Comparison of ENCODE assay signal across 1 cellular context in the genomic region with DNA sequence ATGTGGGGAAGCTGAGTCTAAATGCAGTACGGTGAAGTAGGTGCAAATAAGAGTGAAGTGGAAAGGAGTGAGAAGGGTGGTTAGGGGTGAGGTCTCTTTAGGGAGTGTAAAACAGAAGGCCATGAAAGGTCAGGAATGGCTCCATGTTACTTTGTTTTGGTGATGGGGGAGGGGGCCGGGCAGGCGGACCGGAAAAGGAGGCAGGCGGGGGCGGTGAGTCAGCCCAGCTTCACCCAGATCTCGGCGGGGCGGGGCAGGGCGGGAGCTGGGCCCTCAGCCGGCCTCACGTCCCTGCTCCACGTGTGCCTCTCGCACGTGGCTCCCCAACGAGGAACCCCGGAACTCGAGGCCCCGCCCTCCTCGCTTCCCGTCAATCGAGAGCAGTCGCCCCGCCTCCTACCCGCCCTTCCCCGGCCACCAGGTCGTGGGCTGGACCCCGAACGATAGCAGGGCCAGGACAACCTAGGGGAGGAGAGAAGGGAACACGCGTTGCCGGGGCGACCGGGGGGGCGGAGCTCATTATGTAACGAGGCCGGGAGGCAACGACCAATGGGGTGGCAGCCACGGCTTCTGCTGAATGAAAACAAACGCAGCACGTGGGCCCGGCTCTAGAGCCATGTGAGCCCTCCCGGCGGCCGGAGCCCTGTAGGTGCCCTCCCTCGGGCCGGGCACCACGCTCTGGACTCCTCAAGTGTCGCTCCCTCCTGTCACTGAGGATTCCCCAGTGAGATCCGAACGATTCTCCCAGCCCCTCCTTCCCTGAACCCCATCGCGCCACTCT.
A peak's percentile ranks its signal among the peaks of the same experiment; 100 is the strongest.
TF ChIP-seq lines count a peak whose summit lies in the region.

No MANE protein-coding gene starts in this region.

TF ChIP-seq in WTC11, 78 proteins besides CTCF, POLR2A, EP300 and RAD21 (continued from another document):
- TF ChIP-seq, protein P1, sequence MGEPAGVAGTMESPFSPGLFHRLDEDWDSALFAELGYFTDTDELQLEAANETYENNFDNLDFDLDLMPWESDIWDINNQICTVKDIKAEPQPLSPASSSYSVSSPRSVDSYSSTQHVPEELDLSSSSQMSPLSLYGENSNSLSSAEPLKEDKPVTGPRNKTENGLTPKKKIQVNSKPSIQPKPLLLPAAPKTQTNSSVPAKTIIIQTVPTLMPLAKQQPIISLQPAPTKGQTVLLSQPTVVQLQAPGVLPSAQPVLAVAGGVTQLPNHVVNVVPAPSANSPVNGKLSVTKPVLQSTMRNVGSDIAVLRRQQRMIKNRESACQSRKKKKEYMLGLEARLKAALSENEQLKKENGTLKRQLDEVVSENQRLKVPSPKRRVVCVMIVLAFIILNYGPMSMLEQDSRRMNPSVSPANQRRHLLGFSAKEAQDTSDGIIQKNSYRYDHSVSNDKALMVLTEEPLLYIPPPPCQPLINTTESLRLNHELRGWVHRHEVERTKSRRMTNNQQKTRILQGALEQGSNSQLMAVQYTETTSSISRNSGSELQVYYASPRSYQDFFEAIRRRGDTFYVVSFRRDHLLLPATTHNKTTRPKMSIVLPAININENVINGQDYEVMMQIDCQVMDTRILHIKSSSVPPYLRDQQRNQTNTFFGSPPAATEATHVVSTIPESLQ (CRISPR knock-in tag; IDR thresholded peaks at IDR 0.05) = peak; percentile 15; the same call in 1 of the 2 replicates
- TF ChIP-seq, protein P2, sequence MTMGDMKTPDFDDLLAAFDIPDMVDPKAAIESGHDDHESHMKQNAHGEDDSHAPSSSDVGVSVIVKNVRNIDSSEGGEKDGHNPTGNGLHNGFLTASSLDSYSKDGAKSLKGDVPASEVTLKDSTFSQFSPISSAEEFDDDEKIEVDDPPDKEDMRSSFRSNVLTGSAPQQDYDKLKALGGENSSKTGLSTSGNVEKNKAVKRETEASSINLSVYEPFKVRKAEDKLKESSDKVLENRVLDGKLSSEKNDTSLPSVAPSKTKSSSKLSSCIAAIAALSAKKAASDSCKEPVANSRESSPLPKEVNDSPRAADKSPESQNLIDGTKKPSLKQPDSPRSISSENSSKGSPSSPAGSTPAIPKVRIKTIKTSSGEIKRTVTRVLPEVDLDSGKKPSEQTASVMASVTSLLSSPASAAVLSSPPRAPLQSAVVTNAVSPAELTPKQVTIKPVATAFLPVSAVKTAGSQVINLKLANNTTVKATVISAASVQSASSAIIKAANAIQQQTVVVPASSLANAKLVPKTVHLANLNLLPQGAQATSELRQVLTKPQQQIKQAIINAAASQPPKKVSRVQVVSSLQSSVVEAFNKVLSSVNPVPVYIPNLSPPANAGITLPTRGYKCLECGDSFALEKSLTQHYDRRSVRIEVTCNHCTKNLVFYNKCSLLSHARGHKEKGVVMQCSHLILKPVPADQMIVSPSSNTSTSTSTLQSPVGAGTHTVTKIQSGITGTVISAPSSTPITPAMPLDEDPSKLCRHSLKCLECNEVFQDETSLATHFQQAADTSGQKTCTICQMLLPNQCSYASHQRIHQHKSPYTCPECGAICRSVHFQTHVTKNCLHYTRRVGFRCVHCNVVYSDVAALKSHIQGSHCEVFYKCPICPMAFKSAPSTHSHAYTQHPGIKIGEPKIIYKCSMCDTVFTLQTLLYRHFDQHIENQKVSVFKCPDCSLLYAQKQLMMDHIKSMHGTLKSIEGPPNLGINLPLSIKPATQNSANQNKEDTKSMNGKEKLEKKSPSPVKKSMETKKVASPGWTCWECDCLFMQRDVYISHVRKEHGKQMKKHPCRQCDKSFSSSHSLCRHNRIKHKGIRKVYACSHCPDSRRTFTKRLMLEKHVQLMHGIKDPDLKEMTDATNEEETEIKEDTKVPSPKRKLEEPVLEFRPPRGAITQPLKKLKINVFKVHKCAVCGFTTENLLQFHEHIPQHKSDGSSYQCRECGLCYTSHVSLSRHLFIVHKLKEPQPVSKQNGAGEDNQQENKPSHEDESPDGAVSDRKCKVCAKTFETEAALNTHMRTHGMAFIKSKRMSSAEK (CRISPR knock-in tag; IDR thresholded peaks at IDR 0.05; ENCODE audit: borderline replicate concordance) = no peak
- TF ChIP-seq, protein P3, sequence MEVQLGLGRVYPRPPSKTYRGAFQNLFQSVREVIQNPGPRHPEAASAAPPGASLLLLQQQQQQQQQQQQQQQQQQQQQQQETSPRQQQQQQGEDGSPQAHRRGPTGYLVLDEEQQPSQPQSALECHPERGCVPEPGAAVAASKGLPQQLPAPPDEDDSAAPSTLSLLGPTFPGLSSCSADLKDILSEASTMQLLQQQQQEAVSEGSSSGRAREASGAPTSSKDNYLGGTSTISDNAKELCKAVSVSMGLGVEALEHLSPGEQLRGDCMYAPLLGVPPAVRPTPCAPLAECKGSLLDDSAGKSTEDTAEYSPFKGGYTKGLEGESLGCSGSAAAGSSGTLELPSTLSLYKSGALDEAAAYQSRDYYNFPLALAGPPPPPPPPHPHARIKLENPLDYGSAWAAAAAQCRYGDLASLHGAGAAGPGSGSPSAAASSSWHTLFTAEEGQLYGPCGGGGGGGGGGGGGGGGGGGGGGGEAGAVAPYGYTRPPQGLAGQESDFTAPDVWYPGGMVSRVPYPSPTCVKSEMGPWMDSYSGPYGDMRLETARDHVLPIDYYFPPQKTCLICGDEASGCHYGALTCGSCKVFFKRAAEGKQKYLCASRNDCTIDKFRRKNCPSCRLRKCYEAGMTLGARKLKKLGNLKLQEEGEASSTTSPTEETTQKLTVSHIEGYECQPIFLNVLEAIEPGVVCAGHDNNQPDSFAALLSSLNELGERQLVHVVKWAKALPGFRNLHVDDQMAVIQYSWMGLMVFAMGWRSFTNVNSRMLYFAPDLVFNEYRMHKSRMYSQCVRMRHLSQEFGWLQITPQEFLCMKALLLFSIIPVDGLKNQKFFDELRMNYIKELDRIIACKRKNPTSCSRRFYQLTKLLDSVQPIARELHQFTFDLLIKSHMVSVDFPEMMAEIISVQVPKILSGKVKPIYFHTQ (CRISPR knock-in tag; IDR thresholded peaks at IDR 0.05) = no peak
- no peak for TF ChIP-seq HMGA2 (CRISPR knock-in tag; IDR thresholded peaks at IDR 0.05)
- TF ChIP-seq, protein P4, sequence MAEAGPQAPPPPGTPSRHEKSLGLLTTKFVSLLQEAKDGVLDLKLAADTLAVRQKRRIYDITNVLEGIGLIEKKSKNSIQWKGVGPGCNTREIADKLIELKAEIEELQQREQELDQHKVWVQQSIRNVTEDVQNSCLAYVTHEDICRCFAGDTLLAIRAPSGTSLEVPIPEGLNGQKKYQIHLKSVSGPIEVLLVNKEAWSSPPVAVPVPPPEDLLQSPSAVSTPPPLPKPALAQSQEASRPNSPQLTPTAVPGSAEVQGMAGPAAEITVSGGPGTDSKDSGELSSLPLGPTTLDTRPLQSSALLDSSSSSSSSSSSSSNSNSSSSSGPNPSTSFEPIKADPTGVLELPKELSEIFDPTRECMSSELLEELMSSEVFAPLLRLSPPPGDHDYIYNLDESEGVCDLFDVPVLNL (CRISPR knock-in tag; IDR thresholded peaks at IDR 0.05; ENCODE audit: borderline replicate concordance, low read depth) = no peak
